ENCODE assay signal across 11 cellular contexts in the genomic region with DNA sequence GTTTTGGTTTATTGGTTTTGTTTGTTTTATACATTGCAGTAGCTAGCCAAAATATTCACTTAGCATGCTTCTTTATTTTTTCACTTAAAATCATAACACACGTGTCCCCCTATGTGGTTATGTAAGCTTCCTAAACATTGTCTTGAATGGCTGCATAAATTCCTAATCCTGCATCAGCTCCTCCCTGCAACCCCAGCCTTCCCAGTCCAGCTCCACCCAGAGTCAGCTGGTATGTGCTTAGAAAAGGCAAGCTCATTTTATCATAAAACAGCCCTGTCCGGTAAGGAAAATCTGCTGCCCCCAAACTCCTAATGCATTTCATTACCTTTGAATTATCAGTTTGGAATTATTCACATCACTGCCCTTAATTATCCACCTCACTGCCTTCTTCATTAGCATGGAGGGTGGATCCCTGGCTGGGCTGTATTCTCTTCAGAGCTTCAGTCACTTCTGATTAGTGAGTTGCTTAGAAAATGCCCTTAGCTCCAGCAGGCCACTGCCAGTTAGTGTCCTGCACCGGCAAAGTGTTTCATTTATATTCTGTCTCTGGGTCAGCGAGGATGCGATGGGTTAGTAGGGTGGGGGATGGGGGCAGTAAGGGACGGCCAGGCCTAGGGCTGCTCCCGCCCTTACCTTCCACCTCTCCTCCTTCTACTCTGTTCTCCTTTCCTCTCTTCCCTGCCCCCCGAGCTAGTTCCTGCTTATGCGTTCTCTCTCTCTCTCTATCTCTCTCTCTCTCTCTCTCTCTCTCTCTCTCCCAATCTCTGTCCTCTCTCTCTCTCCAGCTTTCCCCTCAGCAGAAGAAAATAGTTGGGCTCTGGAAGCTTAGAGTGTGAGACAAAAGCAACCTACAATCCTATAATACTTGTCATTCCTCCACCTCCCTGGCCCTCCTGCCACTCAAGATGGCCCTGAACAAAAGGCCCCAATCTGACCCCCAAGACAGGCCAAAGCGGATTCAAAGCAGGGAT.
DNase-seq lines count a peak whose midpoint lies in the region; TF ChIP-seq lines count a peak whose summit lies in the region.
"Had no signal": no experiment of that assay in that cellular context is flagged by ENCODE, and none has a peak within 500 bp of the region (broad histone marks: within the 10 kb centered on the region; RNA-seq: fewer than 3 reads in every experiment).

No MANE protein-coding gene starts in this region.

- in situ Hi-C loops in SK-MEL-5 (cut with HindIII; ENCODE audit: low pct_unique_long_range_greater_than_20kb, low sequenced_read_pairs), result no loop called here

- no peaks in the 10 kb centered on the region for H3K9me3 ChIP-seq in neuron (ENCODE audit: low read length)
- H3K9me3 ChIP-seq: tibial artery had no signal

- H3K4me3 ChIP-seq in fibroblast of the aortic adventitia (ENCODE audit: low read depth, low read length) (no peak overlapping the region), neuron (ENCODE audit: low read length) (peak overlapping the region; percentile 27)
- H3K4me3 ChIP-seq: tibial artery had no signal

- peaks cover 31% of the 10 kb centered on the region for H3K4me1 ChIP-seq in neuron (ENCODE audit: insufficient read depth, low read length)

- peak; percentile 22 for DNase-seq in EH (ENCODE audit: low read depth)
- DNase-seq in SK-MEL-5 (ENCODE audit: low read depth, low spot score), result peak; percentile 18
- DNase-seq in fibroblast of the aortic adventitia (ENCODE audit: low read depth), result peak; percentile 71
- DNase-seq in DMS79 (lab: John Stamatoyannopoulos, UW), result no peak
- DNase-seq in stimulated activated CD4-positive, alpha-beta T cell treated with anti-CD3 and anti-CD28 coated beads, Interleukin-2, amount 100 ng/mL, for 24 hours, result no peak
- DNase-seq in DMS79 treated with DMSO at 0.1 percent for 48 hours (lab: John Stamatoyannopoulos, UW), result no peak
- DNase-seq in NAMALWA (ENCODE audit: low spot score), result no peak
- DNase-seq: kidney glomerular epithelial cell, NCI-H1417 treated with DMSO at 0.1 percent for 48 hours, tibial artery had no signal

- H3K27me3 ChIP-seq in neuron (ENCODE audit: insufficient read depth, low read length), result no peaks in the 10 kb centered on the region
- H3K27me3 ChIP-seq: tibial artery had no signal

- no peak for TF ChIP-seq CTCF in fibroblast of the aortic adventitia (IDR thresholded peaks at IDR 0.05; ENCODE audit: insufficient read depth, low read length)

- H2AFZ ChIP-seq in neuron (ENCODE audit: low read depth, low read length), result peak overlapping the region; percentile 67

- no peaks in the 10 kb centered on the region for H3K36me3 ChIP-seq in neuron (ENCODE audit: insufficient read depth, low read length)
- H3K36me3 ChIP-seq: tibial artery had no signal

Comparison
In these comparisons a context has a peak if more than half of its experiments do, and no peak if none do; other contexts are left out.
1. DNase-seq: peak in EH (single experiment), SK-MEL-5 (single experiment) and fibroblast of the aortic adventitia (single experiment); none in DMS79 (single experiment), stimulated activated CD4-positive, alpha-beta T cell treated with anti-CD3 and anti-CD28 coated beads, Interleukin-2, amount 100 ng/mL, for 24 hours (0 of 2), DMS79 treated with DMSO at 0.1 percent for 48 hours (single experiment) and NAMALWA (single experiment).